8 cellular contexts compared by ENCODE assay signal in genomic region chr15:62389887-62390792, GRCh38. TPM values are rescaled to one million over a fixed set of nuclear protein-coding genes. Genes with fewer than 3 reads are reported as not detected.
DNase-seq lines count a peak whose midpoint lies in the region; ATAC-seq and TF ChIP-seq lines count a peak whose summit lies in the region.

Gene TLN2, plus strand, starts transcription at chr15:62390550.

- ATAC-seq in GM21737 (IDR thresholded peaks at IDR 0.05; ENCODE audit: unreplicated experiment), result peak; percentile 75
- ATAC-seq in heart right ventricle, result peak; percentile 77 to 92 (median 85)

- intact Hi-C loops in heart right ventricle (cut with DNase I), result loop anchor here in 8 of 10 donors (2.0 to 10.0 kb wide), 19 partner anchors 62 to 352 kb away; no protein-coding TSS in a partner anchor
- intact Hi-C loops in vagina (cut with DNase I), result no loop called here

- peaks cover 0 to 30% (median 21%) of the 10 kb centered on the region in 9 donors for H3K4me1 ChIP-seq in heart right ventricle
- peaks cover 14% of the 10 kb centered on the region for H3K4me1 ChIP-seq in vagina

- no peaks in the 10 kb centered on the region for H3K9me2 ChIP-seq in SU-DHL-6 (replicated peaks; ENCODE audit: insufficient read depth, low read length)

- no peaks in the 10 kb centered on the region for H3K79me2 ChIP-seq in SU-DHL-6 (ENCODE audit: insufficient read depth, low read length)

- WGBS in adipose tissue, 3 donors, result 0 to 1% (median 0%) methylated on average over 67 to 74 of the region's 74 CpGs
- WGBS in heart right ventricle, 2 donors, result 1% methylated on average over 73 to 74 of the region's 74 CpGs

- H3K36me3 ChIP-seq in SU-DHL-6 (ENCODE audit: low read length), result no peaks in the 10 kb centered on the region
- H3K36me3 ChIP-seq in heart right ventricle, result no peaks in the 10 kb centered on the region
- no peaks in the 10 kb centered on the region for H3K36me3 ChIP-seq in vagina

- H3F3A ChIP-seq in SU-DHL-6 (ENCODE audit: insufficient read depth), result no peaks in the 10 kb centered on the region

- H3K27ac ChIP-seq in SU-DHL-6 (ENCODE audit: low read depth, low read length) (no peak within 1 kb of the TSS), adipose tissue (ENCODE audit: low read depth, low read length) (peak within 1 kb of the TSS; percentile 77), heart right ventricle (peak within 1 kb of the TSS; percentile 56 to 94 (median 88)), vagina (peak within 1 kb of the TSS; percentile 94)

- H3K27me3 ChIP-seq in SU-DHL-6 (ENCODE audit: low read length) (no peaks in the 10 kb centered on the region), heart right ventricle (peaks cover 0 to 22% (median 0%) of the 10 kb centered on the region in 7 donors), vagina (no peaks in the 10 kb centered on the region)

- no peaks in the 10 kb centered on the region for H4K20me1 ChIP-seq in SU-DHL-6 (ENCODE audit: low read depth, low read length)

- TF ChIP-seq CTCF in SU-DHL-6 (IDR thresholded peaks at IDR 0.05; ENCODE audit: insufficient read depth, low read length, poor library complexity, severe bottlenecking), result no peak
- TF ChIP-seq CTCF in heart right ventricle (IDR thresholded peaks at IDR 0.05), result no peak
- no peak for TF ChIP-seq CTCF in vagina (IDR thresholded peaks at IDR 0.05)

- peak within 1 kb of the TSS; percentile 90 for H3K9ac ChIP-seq in SU-DHL-6 (ENCODE audit: low read length)

- peak within 1 kb of the TSS; percentile 96 for H2AFZ ChIP-seq in SU-DHL-6 (ENCODE audit: low read depth, low read length, severe bottlenecking)

- H3K4me2 ChIP-seq in SU-DHL-6 (ENCODE audit: low read depth, low read length, poor library complexity, severe bottlenecking), result peak within 1 kb of the TSS; percentile 86

- H3K9me3 ChIP-seq in SU-DHL-6 (ENCODE audit: insufficient read depth, low read length) (no peaks in the 10 kb centered on the region), heart right ventricle (no peaks in the 10 kb centered on the region), vagina (no peaks in the 10 kb centered on the region)

- in situ Hi-C loops in KBM-7 (cut with MboI; ENCODE audit: low pct_unique_long_range_greater_than_20kb, low sequenced_read_pairs), result no loop called here

- H3K4me3 ChIP-seq in SU-DHL-6 (ENCODE audit: insufficient read depth, low read length, poor library complexity, severe bottlenecking), result peak within 1 kb of the TSS; percentile 93
- peak within 1 kb of the TSS; percentile 63 to 99 (median 88) for H3K4me3 ChIP-seq in heart right ventricle
- peak within 1 kb of the TSS; percentile 89 to 91 for H3K4me3 ChIP-seq in vagina

- peak; percentile 95 for DNase-seq in GM03348 (ENCODE audit: low spot score)
- peak; percentile 89 for DNase-seq in KBM-7
- DNase-seq in heart right ventricle, result peak; percentile 63 to 78
- peak; percentile 60 for DNase-seq in pons (ENCODE audit: low spot score)
- no peak for DNase-seq in vagina (ENCODE audit: extremely low spot score in 2 of 2)

- peak in 1 of 2 donors; percentile 57 for TF ChIP-seq POLR2A in vagina (IDR thresholded peaks at IDR 0.05)

RNA-seq across cellular contexts. Expression of gene TLN2, which starts in this region (rescaled TPM):
- polyA plus RNA-seq in adipose tissue (10 to 100 TPM in 2 of 3 donors, 1 to 10 TPM in 1; 4.3 to 35.6 (median 21.1) TPM), heart right ventricle (10 to 100 TPM in 1 of 2 donors, 1 to 10 TPM in 1; 9.4 to 25.7 TPM)
- total RNA-seq in heart right ventricle (10 to 100 TPM; 35.5 to 69.0 (median 48.4) TPM), vagina (48.9 TPM)

Comparison
In these comparisons a context has a peak if more than half of its experiments do, and no peak if none do; other contexts are left out.
1. DNase-seq: peak in GM03348 (single experiment), KBM-7 (single experiment), heart right ventricle (2 of 2) and pons (single experiment); none in vagina (0 of 2).
2. Peak in every context shown above with its lines, with median percentiles within 50 percentile points of each other: H3K4me3 ChIP-seq.